ENCODE assay signal across 9 cellular contexts in genomic region chr9:101400120-101400519, GRCh38. TPM values are rescaled to one million over a fixed set of nuclear protein-coding genes. Genes with fewer than 3 reads are reported as not detected.
DNase-seq lines count a peak whose midpoint lies in the region; FAIRE-seq and TF ChIP-seq lines count a peak whose summit lies in the region.
"Had no signal": no experiment of that assay in that cellular context is flagged by ENCODE, and none has a peak within 500 bp of the region (broad histone marks: within the 10 kb centered on the region; RNA-seq: fewer than 3 reads in every experiment).

No MANE protein-coding gene starts in this region.

- 49% methylated on average over 5 of the region's 5 CpGs for WGBS in liver
- 24 to 29% methylated on average over 5 of the region's 5 CpGs for WGBS in tibial nerve, 2 donors

- H4K20me1 ChIP-seq in astrocyte (ENCODE audit: insufficient read depth, low read length) = peaks cover 13% of the 10 kb centered on the region

- peak overlapping the region; percentile 98 for H3K27ac Mint-ChIP-seq in activated naive CD4-positive, alpha-beta T cell treated with anti-CD3 and anti-CD28 coated beads, Interleukin-2, amount 10 ng/mL, durations not matched to agents 7 days and 5 days
- no peak overlapping the region for H3K27ac Mint-ChIP-seq in astrocyte (ENCODE audit: unreplicated experiment)

- H3K36me3 Mint-ChIP-seq in activated naive CD4-positive, alpha-beta T cell treated with anti-CD3 and anti-CD28 coated beads, Interleukin-2, amount 10 ng/mL, durations not matched to agents 7 days and 5 days = peaks cover 73% of the 10 kb centered on the region
- H3K36me3 Mint-ChIP-seq in astrocyte (ENCODE audit: low read depth, unreplicated experiment) = peaks cover 44% of the 10 kb centered on the region

- no peak for DNase-seq in activated naive CD4-positive, alpha-beta T cell treated with anti-CD3 and anti-CD28 coated beads, Interleukin-2, amount 10 ng/mL, durations not matched to agents 7 days and 5 days
- DNase-seq in activated naive CD4-positive, alpha-beta T cell (lab: John Stamatoyannopoulos, UW) = no peak
- no peak for DNase-seq in astrocyte (ENCODE audit: low read depth)
- no peak for DNase-seq in tibial nerve (ENCODE audit: low spot score in 2 of 2)
- no peak for DNase-seq in NCI-H2171 treated with DMSO at 0.1 percent for 48 hours (lab: John Stamatoyannopoulos, UW)
- DNase-seq in NCI-H187 (lab: John Stamatoyannopoulos, UW) = no peak
- no peak for DNase-seq in NCI-H1436 (lab: John Stamatoyannopoulos, UW)
- DNase-seq: small intestine had no signal

- FAIRE-seq in astrocyte (lab: Jason Lieb, UNC) = no peak
- FAIRE-seq: small intestine had no signal

- H3K79me2 ChIP-seq in astrocyte (ENCODE audit: insufficient read depth, low read length) = peaks cover 70% of the 10 kb centered on the region

- peaks cover 20% of the 10 kb centered on the region for H3K4me1 ChIP-seq in astrocyte (ENCODE audit: insufficient read depth, low read length)
- peaks cover 6 to 31% (median 13%) of the 10 kb centered on the region in 4 donors for H3K4me1 ChIP-seq in liver (ENCODE audit: control insufficient read depth in 4 of 4, insufficient read depth in 4 of 4, low read length in 3 of 4)
- peaks cover 0 to 46% (median 18%) of the 10 kb centered on the region in 4 donors for H3K4me1 ChIP-seq in tibial nerve

- H3K4me1 Mint-ChIP-seq in activated naive CD4-positive, alpha-beta T cell treated with anti-CD3 and anti-CD28 coated beads, Interleukin-2, amount 10 ng/mL, durations not matched to agents 7 days and 5 days = peaks cover 50% of the 10 kb centered on the region
- peaks cover 20% of the 10 kb centered on the region for H3K4me1 Mint-ChIP-seq in astrocyte (ENCODE audit: low read depth, unreplicated experiment)

- H3K9me3 ChIP-seq in astrocyte (ENCODE audit: insufficient read depth, low read depth, low read length) = peaks cover 7% of the 10 kb centered on the region
- H3K9me3 ChIP-seq in liver (ENCODE audit: control insufficient read depth in 4 of 4, low read length in 3 of 4) = peaks cover 6 to 19% (median 10%) of the 10 kb centered on the region in 4 donors
- H3K9me3 ChIP-seq in tibial nerve = peaks cover 0 to 36% (median 3%) of the 10 kb centered on the region in 4 donors

- H3K36me3 ChIP-seq in astrocyte (ENCODE audit: insufficient read depth, low read length) (peaks cover 31% of the 10 kb centered on the region), liver (ENCODE audit: control insufficient read depth in 4 of 4, insufficient read depth in 3 of 4, low read depth in 1 of 4, low read length in 3 of 4) (peaks cover 9 to 46% (median 42%) of the 10 kb centered on the region in 4 donors), tibial nerve (peaks cover 3 to 52% (median 30%) of the 10 kb centered on the region in 3 donors)

- H3K4me3 ChIP-seq in astrocyte (ENCODE audit: insufficient read depth, low read depth, low read length) (peak overlapping the region; percentile 99), liver (ENCODE audit: low read depth in 1 of 3, low read length in 3 of 3) (peak overlapping the region in 2 of 3 donors; percentile 68 to 90), tibial nerve (peak overlapping the region in 3 of 4 donors; percentile 63 to 78 (median 63))

- H3K9ac ChIP-seq in astrocyte (ENCODE audit: low read length) (no peak overlapping the region), liver (ENCODE audit: low read depth in 1 of 2, low read length in 2 of 2) (no peak overlapping the region)

- H3K9me3 Mint-ChIP-seq in activated naive CD4-positive, alpha-beta T cell treated with anti-CD3 and anti-CD28 coated beads, Interleukin-2, amount 10 ng/mL, durations not matched to agents 7 days and 5 days = peaks cover 18% of the 10 kb centered on the region
- H3K9me3 Mint-ChIP-seq in astrocyte (ENCODE audit: unreplicated experiment) = peaks cover 8% of the 10 kb centered on the region

- no peak for TF ChIP-seq POLR2A in tibial nerve (IDR thresholded peaks at IDR 0.05)

- peak overlapping the region; percentile 95 for H3K4me2 ChIP-seq in astrocyte (ENCODE audit: low read length)

- H3K27me3 Mint-ChIP-seq in activated naive CD4-positive, alpha-beta T cell treated with anti-CD3 and anti-CD28 coated beads, Interleukin-2, amount 10 ng/mL, durations not matched to agents 7 days and 5 days = peaks cover 3% of the 10 kb centered on the region
- no peaks in the 10 kb centered on the region for H3K27me3 Mint-ChIP-seq in astrocyte (ENCODE audit: low read depth, unreplicated experiment)

- no peak for TF ChIP-seq RAD21 in liver (IDR thresholded peaks at IDR 0.05)

- H3K4me3 Mint-ChIP-seq in activated naive CD4-positive, alpha-beta T cell treated with anti-CD3 and anti-CD28 coated beads, Interleukin-2, amount 10 ng/mL, durations not matched to agents 7 days and 5 days = peak overlapping the region; percentile 96
- peak overlapping the region; percentile 98 for H3K4me3 Mint-ChIP-seq in astrocyte (ENCODE audit: unreplicated experiment)

- H3K27ac ChIP-seq in astrocyte (ENCODE audit: low read depth, low read length) (no peak overlapping the region), liver (ENCODE audit: low read depth in 1 of 2, low read length in 2 of 2) (no peak overlapping the region), tibial nerve (peak overlapping the region in 1 of 4 donors; percentile 96)

- no peak overlapping the region for H2AFZ ChIP-seq in astrocyte (ENCODE audit: low read depth, low read length)

- CTCF ChIA-PET in activated naive CD4-positive, alpha-beta T cell treated with anti-CD3 and anti-CD28 coated beads, Interleukin-2, amount 10 ng/mL, durations not matched to agents 7 days and 5 days (lab: Charles Lee) = interaction anchor here (3.6 kb wide), 1 partner anchor 12 kb away, joined by 13 read pairs; no protein-coding TSS in a partner anchor

- TF ChIP-seq CTCF in astrocyte (IDR thresholded peaks at IDR 0.05; ENCODE audit: insufficient read depth, low read depth, low read length) = no peak
- TF ChIP-seq CTCF in liver (IDR thresholded peaks at IDR 0.05; ENCODE audit: low read depth, low read length, missing input control) = no peak
- TF ChIP-seq CTCF in tibial nerve (IDR thresholded peaks at IDR 0.05) = no peak

- no peaks in the 10 kb centered on the region for H3K27me3 ChIP-seq in astrocyte (ENCODE audit: insufficient read depth, low read length)
- H3K27me3 ChIP-seq in liver (ENCODE audit: control insufficient read depth in 4 of 4, insufficient read depth in 4 of 4, low read length in 3 of 4) = no peaks in the 10 kb centered on the region
- H3K27me3 ChIP-seq in tibial nerve = no peaks in the 10 kb centered on the region

- no peak for TF ChIP-seq EP300 in tibial nerve (IDR thresholded peaks at IDR 0.05)

TF ChIP-seq in liver, 16 proteins besides CTCF, POLR2A, EP300 and RAD21:
- TF ChIP-seq SP1 (IDR thresholded peaks at IDR 0.05) (no peak), JUND (IDR thresholded peaks at IDR 0.05) (no peak)

RNA-seq across cellular contexts. Expression of gene ZNF189, which starts 1.5 kb away (rescaled TPM):
- total RNA-seq in astrocyte (16.4 and 16.8 TPM in 2 replicates), liver (10 to 100 TPM; 11.4 to 16.1 TPM), tibial nerve (10 to 100 TPM; 22.3 to 24.7 (median 24.2) TPM)
- 1 to 10 TPM; 4.4 to 5.1 TPM for polyA plus RNA-seq in liver

RNA-seq across cellular contexts. Expression of gene MRPL50, which starts 1.7 kb away (rescaled TPM):
- total RNA-seq in astrocyte (10.7 and 11.9 TPM in 2 replicates), liver (10 to 100 TPM in 1 of 2 donors, 1 to 10 TPM in 1; 9.0 to 11.9 TPM), tibial nerve (10 to 100 TPM in 1 of 4 donors, 1 to 10 TPM in 3; 6.3 to 10.9 (median 8.5) TPM)
- 10 to 100 TPM in 1 of 2 donors, 1 to 10 TPM in 1; 5.7 to 12.3 TPM for polyA plus RNA-seq in liver

RNA-seq across cellular contexts. Expression of gene BAAT, which starts 15.3 kb away (rescaled TPM):
- total RNA-seq in astrocyte (8.9 and 9.5 TPM in 2 replicates), liver (100 to 1,000 TPM in 1 of 2 donors, 10 to 100 TPM in 1; 31.9 to 167 TPM), tibial nerve (not detected)
- 100 to 1,000 TPM; 136 to 275 TPM for polyA plus RNA-seq in liver

RNA-seq across cellular contexts. Expression of gene ALDOB, which starts 35.5 kb away (rescaled TPM):
- total RNA-seq in astrocyte = not detected in 2 replicates
- total RNA-seq in liver = 1,000 to 10,000 TPM in 1 of 2 donors, 100 to 1,000 TPM in 1; 527 to 1,744 TPM
- 1,000 to 10,000 TPM; 1,872 to 2,132 TPM for polyA plus RNA-seq in liver
- total RNA-seq in tibial nerve = not detected
